Comparison of ENCODE assay signal across 8 cellular contexts in the genomic region with DNA sequence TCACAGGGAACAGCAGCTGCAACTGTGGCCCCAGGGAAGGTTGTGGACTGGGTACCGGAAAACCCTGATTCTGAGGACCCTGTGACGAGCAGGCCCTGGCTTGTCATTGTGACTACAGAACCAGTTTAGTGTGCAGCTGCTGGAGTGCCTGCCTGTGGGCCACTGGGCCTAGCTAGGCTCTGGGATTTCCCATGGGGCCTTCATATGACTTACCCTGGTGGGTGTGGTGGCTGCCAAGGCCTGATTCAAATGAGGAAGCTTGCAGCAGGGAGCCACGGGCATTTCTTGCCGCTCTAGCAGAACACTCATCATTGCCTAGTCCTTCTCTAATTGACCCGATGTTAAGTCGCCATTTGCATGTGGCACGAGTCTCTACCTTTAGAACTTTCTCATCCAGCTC. TPM values are rescaled to one million over a fixed set of nuclear protein-coding genes. Genes with fewer than 3 reads are reported as not detected.
DNase-seq lines count a peak whose midpoint lies in the region; ATAC-seq lines count a peak whose summit lies in the region.

No MANE protein-coding gene starts in this region.

- peak overlapping the region; percentile 97 to 99 for H3K27ac ChIP-seq in esophagus (ENCODE audit: low read depth in 2 of 2, low read length in 1 of 2)

- H3K9me3 ChIP-seq in esophagus (ENCODE audit: control insufficient read depth in 2 of 2, insufficient read depth in 1 of 2, low read depth in 1 of 2, low read length in 1 of 2) = no peaks in the 10 kb centered on the region

- WGBS in esophagus, 2 donors = 33 to 50% methylated on average over 7 of the region's 7 CpGs

- peaks cover 4 to 15% of the 10 kb centered on the region in 2 donors for H3K4me1 ChIP-seq in esophagus (ENCODE audit: control insufficient read depth in 2 of 2, insufficient read depth in 2 of 2, low read length in 1 of 2)

- H3K27me3 ChIP-seq in esophagus (ENCODE audit: control insufficient read depth in 1 of 2, insufficient read depth in 2 of 2, low read length in 2 of 2) = no peaks in the 10 kb centered on the region

- no peaks in the 10 kb centered on the region for H3K36me3 ChIP-seq in esophagus (ENCODE audit: control insufficient read depth in 2 of 2, insufficient read depth in 2 of 2, low read length in 1 of 2)

- peak; percentile 15 for DNase-seq in stimulated activated naive CD4-positive, alpha-beta T cell treated with Interleukin-2 at 50 U/mL for 16 hours (lab: John Stamatoyannopoulos, UW)
- DNase-seq in stimulated activated naive CD4-positive, alpha-beta T cell (lab: John Stamatoyannopoulos, UW) = no peak
- DNase-seq in OCI-M1 (lab: John Stamatoyannopoulos, UW) (peak; percentile 77), posterior vena cava (ENCODE audit: low spot score) (peak; percentile 89), cerebellar nuclear complex (lab: John Stamatoyannopoulos, UW) (no peak), GM19240 (ENCODE audit: insufficient read length, low spot score) (no peak)

- intact Hi-C loops in posterior vena cava (cut with DNase I) = loop anchor here (5.0 to 10.0 kb wide), 3 partner anchors 53 to 206 kb away; no protein-coding TSS in a partner anchor

- no peak for ATAC-seq in GM18907 (IDR thresholded peaks at IDR 0.05; ENCODE audit: unreplicated experiment)

- no peak overlapping the region for H3K4me3 ChIP-seq in esophagus (ENCODE audit: low read depth in 1 of 2, low read length in 2 of 2)

RNA-seq across cellular contexts. Expression of gene CAMK2G, which starts 14.7 kb away (rescaled TPM):
- 10 to 100 TPM; 16.1 to 25.3 TPM for polyA plus RNA-seq in esophagus
- 10 to 100 TPM; 70.1 to 78.8 TPM for total RNA-seq in posterior vena cava

RNA-seq across cellular contexts. Expression of gene PLAU, which starts 21.9 kb away (rescaled TPM):
- polyA plus RNA-seq in esophagus = 10 to 100 TPM in 1 of 2 donors, 1 to 10 TPM in 1; 7.0 to 13.7 TPM
- total RNA-seq in posterior vena cava = 10 to 100 TPM; 34.2 to 36.7 TPM

Comparison
In these comparisons a context has a peak if more than half of its experiments do, and no peak if none do; other contexts are left out.
1. DNase-seq: peak in stimulated activated naive CD4-positive, alpha-beta T cell treated with Interleukin-2 at 50 U/mL for 16 hours (single experiment), OCI-M1 (single experiment) and posterior vena cava (single experiment); none in stimulated activated naive CD4-positive, alpha-beta T cell (0 of 6), cerebellar nuclear complex (0 of 2) and GM19240 (single experiment).